Comparison of ENCODE assay signal across 9 cellular contexts in genomic region chr2:8477511-8478132, GRCh38.
DNase-seq lines count a peak whose midpoint lies in the region; ATAC-seq and TF ChIP-seq lines count a peak whose summit lies in the region.
"Had no signal": no experiment of that assay in that cellular context is flagged by ENCODE, and none has a peak within 500 bp of the region (broad histone marks: within the 10 kb centered on the region; RNA-seq: fewer than 3 reads in every experiment).

No MANE protein-coding gene starts in this region.

- DNase-seq in M059J (ENCODE audit: low read depth) = peak; percentile 16
- peak in 1 of 3 donors; percentile 14 for DNase-seq in effector memory CD4-positive, alpha-beta T cell
- DNase-seq in thoracic aorta (ENCODE audit: low spot score) = no peak
- no peak for DNase-seq in D341Med (ENCODE audit: low spot score)
- DNase-seq in mesenteric fat pad (ENCODE audit: low spot score) = no peak
- DNase-seq in NCI-H2081 treated with DMSO at 0.1 percent for 48 hours (lab: John Stamatoyannopoulos, UW) = no peak

- ATAC-seq in GM18519 (IDR thresholded peaks at IDR 0.05; ENCODE audit: low FRiP score, unreplicated experiment) = peak; percentile 36
- ATAC-seq in GM21737 (IDR thresholded peaks at IDR 0.05; ENCODE audit: unreplicated experiment) = peak; percentile 57
- no peak for ATAC-seq in thoracic aorta (ENCODE audit: insufficient number of reproducible peaks, low FRiP score, low read depth)

- no peaks in the 10 kb centered on the region for H3K27me3 ChIP-seq in effector memory CD4-positive, alpha-beta T cell (replicated peaks; ENCODE audit: control insufficient read depth, insufficient read depth, low read length, poor library complexity, severe bottlenecking)
- no peaks in the 10 kb centered on the region for H3K27me3 ChIP-seq in thoracic aorta (replicated peaks; ENCODE audit: insufficient read depth)
- H3K27me3 ChIP-seq: SJSA1 had no signal

- peak overlapping the region; percentile 47 for H3K4me3 ChIP-seq in effector memory CD4-positive, alpha-beta T cell (ENCODE audit: insufficient read depth, low read depth, low read length, poor library complexity, severe bottlenecking)
- peak overlapping the region; percentile 20 for H3K4me3 ChIP-seq in thoracic aorta
- H3K4me3 ChIP-seq: SJSA1 had no signal

- H3K27ac ChIP-seq in effector memory CD4-positive, alpha-beta T cell (ENCODE audit: insufficient read depth, low read length, poor library complexity, severe bottlenecking) = peak overlapping the region; percentile 82
- no peak overlapping the region for H3K27ac ChIP-seq in thoracic aorta
- H3K27ac ChIP-seq: SJSA1 had no signal

- TF ChIP-seq CTCF in thoracic aorta (IDR thresholded peaks at IDR 0.05) = no peak

- H3K4me1 ChIP-seq in effector memory CD4-positive, alpha-beta T cell (ENCODE audit: control insufficient read depth, insufficient read depth, low read length, poor library complexity, severe bottlenecking) = peaks cover 51% of the 10 kb centered on the region
- no peaks in the 10 kb centered on the region for H3K4me1 ChIP-seq in thoracic aorta (ENCODE audit: control insufficient read depth in 1 of 2, low read depth in 2 of 2)
- H3K4me1 ChIP-seq: SJSA1 had no signal

- H3K36me3 ChIP-seq in effector memory CD4-positive, alpha-beta T cell (ENCODE audit: control insufficient read depth, insufficient read depth, low read length) = no peaks in the 10 kb centered on the region
- no peaks in the 10 kb centered on the region for H3K36me3 ChIP-seq in thoracic aorta
- H3K36me3 ChIP-seq: SJSA1 had no signal

- H3K9me3 ChIP-seq in effector memory CD4-positive, alpha-beta T cell (ENCODE audit: control insufficient read depth, low read length) = no peaks in the 10 kb centered on the region
- H3K9me3 ChIP-seq in thoracic aorta = no peaks in the 10 kb centered on the region
- H3K9me3 ChIP-seq: SJSA1 had no signal
